ENCODE assay signal across 25 cellular contexts in the genomic region with DNA sequence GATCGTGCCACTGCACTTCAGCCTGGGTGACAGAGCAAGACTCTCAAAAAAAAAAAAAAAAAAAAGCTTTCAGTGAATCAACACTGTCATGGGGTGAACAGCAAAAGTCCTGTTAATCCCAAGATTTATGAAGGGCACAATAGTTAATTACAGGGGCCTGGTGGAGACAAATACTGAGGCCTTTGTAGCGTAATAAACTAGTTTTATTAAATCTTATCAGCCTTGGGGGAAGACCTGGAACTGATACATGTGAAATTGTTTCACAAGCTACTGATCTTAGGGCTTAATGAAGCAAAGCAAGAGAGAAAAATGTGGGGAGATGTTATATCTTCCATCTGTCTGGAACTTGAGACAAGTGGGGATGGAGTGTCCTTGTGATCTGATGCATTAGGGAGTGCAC. TPM values are rescaled to one million over a fixed set of nuclear protein-coding genes. Genes with fewer than 3 reads are reported as not detected.
DNase-seq lines count a peak whose midpoint lies in the region; ATAC-seq and TF ChIP-seq lines count a peak whose summit lies in the region.
"Had no signal": no experiment of that assay in that cellular context is flagged by ENCODE, and none has a peak within 500 bp of the region (broad histone marks: within the 10 kb centered on the region; RNA-seq: fewer than 3 reads in every experiment).

No MANE protein-coding gene starts in this region.

- H3K4me3 Mint-ChIP-seq in GM23338, result no peak overlapping the region
- H3K4me3 Mint-ChIP-seq: activated CD4-positive, alpha-beta T cell treated with anti-CD3 and anti-CD28 coated beads for 36 hours; activated naive CD8-positive, alpha-beta T cell; CD8-positive, alpha-beta memory T cell; H9; T-helper 2 cell treated with Interferon-gamma antibody and Interleukin-4, amounts not matched to agents 5 μg/mL and 100 μg/mL, for 36 hours had no signal

- H3K36me3 Mint-ChIP-seq in GM23338 (ENCODE audit: low read depth), result peaks cover 3% of the 10 kb centered on the region; the same call in 2 of the 3 replicates
- H3K36me3 Mint-ChIP-seq: activated naive CD8-positive, alpha-beta T cell had no signal

- no peak for TF ChIP-seq POLR2A in gastrocnemius medialis (IDR thresholded peaks at IDR 0.05)

- H3K4me1 ChIP-seq in GM23338 (ENCODE audit: insufficient read depth) (no peaks in the 10 kb centered on the region), gastrocnemius medialis (peaks cover 18 to 25% of the 10 kb centered on the region in 2 donors)
- H3K4me1 ChIP-seq: BE2C, prostate gland had no signal

- 0 out of 2 replicates have a peak overlapping the region, but pooled peaks have one; percentile 0 for H2AFZ ChIP-seq in GM23338

- H3K9me3 Mint-ChIP-seq in GM23338, result peaks cover 10% of the 10 kb centered on the region
- H3K9me3 Mint-ChIP-seq: CD8-positive, alpha-beta memory T cell; T-helper 2 cell treated with Interferon-gamma antibody and Interleukin-4, amounts not matched to agents 5 μg/mL and 100 μg/mL, for 36 hours had no signal

- no peaks in the 10 kb centered on the region for H3K79me2 ChIP-seq in GM23338 (replicated peaks; ENCODE audit: insufficient read depth)

- H3K4me2 ChIP-seq in GM23338, result no peak overlapping the region
- H3K4me2 ChIP-seq: KMS-11 had no signal

- DNase-seq in GM23338 (ENCODE audit: low spot score), result no peak
- peak; percentile 82 for DNase-seq in NCI-H82 (lab: John Stamatoyannopoulos, UW)
- peak; percentile 94 for DNase-seq in left kidney (ENCODE audit: low read depth, low spot score)
- DNase-seq in gastrocnemius medialis, result no peak
- DNase-seq in iPS-NIHi7 (ENCODE audit: extremely low spot score), result no peak
- DNase-seq in amniotic stem cell (lab: John Stamatoyannopoulos, UW), result no peak
- DNase-seq: ACHN; activated CD4-positive, alpha-beta T cell treated with anti-CD3 and anti-CD28 coated beads for 36 hours; activated effector memory CD4-positive, alpha-beta T cell treated with Interleukin-2 at 50 U/mL for 16 hours; BE2C; CD8-positive, alpha-beta memory T cell; cerebellar nuclear complex; DMS 273 treated with DMSO at 0.1 percent for 48 hours; H9; mesenchymal stem cell; NCI-H1436; NCI-H2107; NCI-H510A; Right ventricle myocardium superior; stimulated activated naive CD4-positive, alpha-beta T cell treated with Interleukin-2 at 50 U/mL for 16 hours had no signal

- H3F3A ChIP-seq in GM23338 (replicated peaks; ENCODE audit: low read depth), result no peaks in the 10 kb centered on the region

- H3K9me3 ChIP-seq in gastrocnemius medialis, result no peaks in the 10 kb centered on the region
- H3K9me3 ChIP-seq: BE2C, prostate gland had no signal

- no peaks in the 10 kb centered on the region for H3K9me2 ChIP-seq in GM23338 (ENCODE audit: insufficient read depth)

- intact Hi-C loops in gastrocnemius medialis (cut with DNase I; ENCODE audit: low total_unique reads), result no loop called here

- no peaks in the 10 kb centered on the region for H3K36me3 ChIP-seq in GM23338 (ENCODE audit: insufficient read depth)
- no peaks in the 10 kb centered on the region for H3K36me3 ChIP-seq in gastrocnemius medialis
- H3K36me3 ChIP-seq: BE2C, prostate gland had no signal

- H3K27ac ChIP-seq in GM23338 (ENCODE audit: low read depth) (no peak overlapping the region), gastrocnemius medialis (peak overlapping the region; percentile 82 to 90 (median 84))
- H3K27ac ChIP-seq: KMS-11, prostate gland had no signal

- peaks cover 5% of the 10 kb centered on the region; the same call in 2 of the 3 replicates for H3K4me1 Mint-ChIP-seq in GM23338
- H3K4me1 Mint-ChIP-seq: activated CD4-positive, alpha-beta T cell treated with anti-CD3 and anti-CD28 coated beads for 36 hours; CD8-positive, alpha-beta memory T cell had no signal

- in situ Hi-C loops in gastrocnemius medialis (cut with MboI; ENCODE audit: low sequenced_read_pairs in 4 of 4), result no loop called here

- peaks cover 2% of the 10 kb centered on the region for H3K27me3 Mint-ChIP-seq in GM23338 (ENCODE audit: insufficient read depth, low read depth, poor library complexity)
- H3K27me3 Mint-ChIP-seq: activated CD4-positive, alpha-beta T cell treated with anti-CD3 and anti-CD28 coated beads for 36 hours; activated naive CD8-positive, alpha-beta T cell; CD8-positive, alpha-beta memory T cell had no signal

- no peak overlapping the region for H3K27ac Mint-ChIP-seq in GM23338
- H3K27ac Mint-ChIP-seq: activated CD4-positive, alpha-beta T cell treated with anti-CD3 and anti-CD28 coated beads for 36 hours; activated naive CD8-positive, alpha-beta T cell; CD8-positive, alpha-beta memory T cell; H9; T-helper 2 cell treated with Interferon-gamma antibody and Interleukin-4, amounts not matched to agents 5 μg/mL and 100 μg/mL, for 36 hours had no signal

- H3K27me3 ChIP-seq in GM23338 (ENCODE audit: insufficient read depth) (no peaks in the 10 kb centered on the region), gastrocnemius medialis (no peaks in the 10 kb centered on the region)
- H3K27me3 ChIP-seq: BE2C had no signal

- no peak for TF ChIP-seq CTCF in GM23338 (conservative IDR thresholded peaks at IDR 0.05; ENCODE audit: low read depth in 2 of 2)
- TF ChIP-seq CTCF in gastrocnemius medialis (IDR thresholded peaks at IDR 0.05 in 4 of 5, conservative IDR thresholded peaks at IDR 0.05 in 1 of 5), result no peak

- no peak for ATAC-seq in GM23338
- ATAC-seq in gastrocnemius medialis, result no peak
- no peak for ATAC-seq in HG02571 (IDR thresholded peaks at IDR 0.05; ENCODE audit: unreplicated experiment)
- ATAC-seq: activated CD4-positive, alpha-beta T cell treated with anti-CD3 and anti-CD28 coated beads for 36 hours had no signal

- H3K4me3 ChIP-seq in GM23338 (no peak overlapping the region), gastrocnemius medialis (no peak overlapping the region)
- H3K4me3 ChIP-seq: prostate gland had no signal

- H4K20me1 ChIP-seq in GM23338 (replicated peaks; ENCODE audit: insufficient read depth), result no peaks in the 10 kb centered on the region

TF ChIP-seq in GM23338, 12 proteins besides CTCF, POLR2A, EP300 and RAD21:
- TF ChIP-seq JUNB (IDR thresholded peaks at IDR 0.05; ENCODE audit: unreplicated experiment), result no peak
- TF ChIP-seq, protein P1, sequence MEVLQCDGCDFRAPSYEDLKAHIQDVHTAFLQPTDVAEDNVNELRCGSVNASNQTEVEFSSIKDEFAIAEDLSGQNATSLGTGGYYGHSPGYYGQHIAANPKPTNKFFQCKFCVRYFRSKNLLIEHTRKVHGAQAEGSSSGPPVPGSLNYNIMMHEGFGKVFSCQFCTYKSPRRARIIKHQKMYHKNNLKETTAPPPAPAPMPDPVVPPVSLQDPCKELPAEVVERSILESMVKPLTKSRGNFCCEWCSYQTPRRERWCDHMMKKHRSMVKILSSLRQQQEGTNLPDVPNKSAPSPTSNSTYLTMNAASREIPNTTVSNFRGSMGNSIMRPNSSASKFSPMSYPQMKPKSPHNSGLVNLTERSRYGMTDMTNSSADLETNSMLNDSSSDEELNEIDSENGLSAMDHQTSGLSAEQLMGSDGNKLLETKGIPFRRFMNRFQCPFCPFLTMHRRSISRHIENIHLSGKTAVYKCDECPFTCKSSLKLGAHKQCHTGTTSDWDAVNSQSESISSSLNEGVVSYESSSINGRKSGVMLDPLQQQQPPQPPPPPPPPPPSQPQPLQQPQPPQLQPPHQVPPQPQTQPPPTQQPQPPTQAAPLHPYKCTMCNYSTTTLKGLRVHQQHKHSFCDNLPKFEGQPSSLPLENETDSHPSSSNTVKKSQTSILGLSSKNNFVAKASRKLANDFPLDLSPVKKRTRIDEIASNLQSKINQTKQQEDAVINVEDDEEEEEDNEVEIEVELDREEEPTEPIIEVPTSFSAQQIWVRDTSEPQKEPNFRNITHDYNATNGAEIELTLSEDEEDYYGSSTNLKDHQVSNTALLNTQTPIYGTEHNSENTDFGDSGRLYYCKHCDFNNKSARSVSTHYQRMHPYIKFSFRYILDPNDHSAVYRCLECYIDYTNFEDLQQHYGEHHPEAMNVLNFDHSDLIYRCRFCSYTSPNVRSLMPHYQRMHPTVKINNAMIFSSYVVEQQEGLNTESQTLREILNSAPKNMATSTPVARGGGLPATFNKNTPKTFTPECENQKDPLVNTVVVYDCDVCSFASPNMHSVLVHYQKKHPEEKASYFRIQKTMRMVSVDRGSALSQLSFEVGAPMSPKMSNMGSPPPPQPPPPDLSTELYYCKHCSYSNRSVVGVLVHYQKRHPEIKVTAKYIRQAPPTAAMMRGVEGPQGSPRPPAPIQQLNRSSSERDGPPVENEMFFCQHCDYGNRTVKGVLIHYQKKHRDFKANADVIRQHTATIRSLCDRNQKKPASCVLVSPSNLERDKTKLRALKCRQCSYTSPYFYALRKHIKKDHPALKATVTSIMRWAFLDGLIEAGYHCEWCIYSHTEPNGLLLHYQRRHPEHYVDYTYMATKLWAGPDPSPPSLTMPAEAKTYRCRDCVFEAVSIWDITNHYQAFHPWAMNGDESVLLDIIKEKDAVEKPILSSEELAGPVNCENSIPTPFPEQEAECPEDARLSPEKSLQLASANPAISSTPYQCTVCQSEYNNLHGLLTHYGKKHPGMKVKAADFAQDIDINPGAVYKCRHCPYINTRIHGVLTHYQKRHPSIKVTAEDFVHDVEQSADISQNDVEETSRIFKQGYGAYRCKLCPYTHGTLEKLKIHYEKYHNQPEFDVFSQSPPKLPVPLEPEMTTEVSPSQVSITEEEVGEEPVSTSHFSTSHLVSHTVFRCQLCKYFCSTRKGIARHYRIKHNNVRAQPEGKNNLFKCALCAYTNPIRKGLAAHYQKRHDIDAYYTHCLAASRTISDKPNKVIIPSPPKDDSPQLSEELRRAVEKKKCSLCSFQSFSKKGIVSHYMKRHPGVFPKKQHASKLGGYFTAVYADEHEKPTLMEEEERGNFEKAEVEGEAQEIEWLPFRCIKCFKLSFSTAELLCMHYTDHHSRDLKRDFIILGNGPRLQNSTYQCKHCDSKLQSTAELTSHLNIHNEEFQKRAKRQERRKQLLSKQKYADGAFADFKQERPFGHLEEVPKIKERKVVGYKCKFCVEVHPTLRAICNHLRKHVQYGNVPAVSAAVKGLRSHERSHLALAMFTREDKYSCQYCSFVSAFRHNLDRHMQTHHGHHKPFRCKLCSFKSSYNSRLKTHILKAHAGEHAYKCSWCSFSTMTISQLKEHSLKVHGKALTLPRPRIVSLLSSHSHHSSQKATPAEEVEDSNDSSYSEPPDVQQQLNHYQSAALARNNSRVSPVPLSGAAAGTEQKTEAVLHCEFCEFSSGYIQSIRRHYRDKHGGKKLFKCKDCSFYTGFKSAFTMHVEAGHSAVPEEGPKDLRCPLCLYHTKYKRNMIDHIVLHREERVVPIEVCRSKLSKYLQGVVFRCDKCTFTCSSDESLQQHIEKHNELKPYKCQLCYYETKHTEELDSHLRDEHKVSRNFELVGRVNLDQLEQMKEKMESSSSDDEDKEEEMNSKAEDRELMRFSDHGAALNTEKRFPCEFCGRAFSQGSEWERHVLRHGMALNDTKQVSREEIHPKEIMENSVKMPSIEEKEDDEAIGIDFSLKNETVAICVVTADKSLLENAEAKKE (CRISPR knock-in tag; IDR thresholded peaks at IDR 0.05), result no peak
TF ChIP-seq in GM23338: peak in this region for 0.

RNA-seq across cellular contexts. Expression of a gene that starts 47.8 kb away (rescaled TPM):
- 16.7 and 17.2 TPM in 2 replicates for total RNA-seq in GM23338 (2014; rRNA removed; shearing (Covaris generic))
- 9.3 and 9.5 TPM in 2 replicates for polyA plus RNA-seq in GM23338 (2016; fragmentation: Nextera tagmentation; extraction: Ambion mirVana)
- total RNA-seq in gastrocnemius medialis, result 100 to 1,000 TPM in 1 of 4 donors, 10 to 100 TPM in 3; 43.3 to 115 (median 78.9) TPM

Comparison
In these comparisons a context has a peak if more than half of its experiments do, and no peak if none do; other contexts are left out.
1. DNase-seq: peak in NCI-H82 (single experiment) and left kidney (single experiment); none in GM23338 (single experiment), gastrocnemius medialis (0 of 2), iPS-NIHi7 (single experiment) and amniotic stem cell (single experiment).